2 cellular contexts compared by ENCODE assay signal in the genomic region with DNA sequence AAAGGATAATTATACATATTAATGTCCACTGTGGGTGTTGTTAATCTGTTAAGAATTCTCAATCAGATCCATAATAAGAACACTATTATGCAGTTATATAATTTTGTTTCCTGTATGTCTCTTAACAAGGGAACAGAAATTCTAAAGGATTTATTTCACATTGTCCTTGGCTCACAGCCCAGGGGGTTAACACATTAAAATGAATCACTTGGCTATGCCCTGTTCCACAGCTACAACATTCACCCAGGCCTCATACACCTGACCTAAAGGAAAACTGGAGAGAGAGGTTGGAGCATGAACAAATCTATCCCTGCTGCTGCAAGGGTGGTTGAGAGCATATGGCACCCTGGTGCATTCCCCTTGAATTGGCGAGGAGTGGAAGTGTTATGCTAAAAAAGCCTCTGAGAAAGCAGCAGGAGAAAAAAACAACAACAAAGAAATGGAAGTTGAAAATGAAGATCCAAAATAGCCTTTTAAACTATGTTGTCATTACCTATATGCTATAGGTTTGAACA.
TF ChIP-seq lines count a peak whose summit lies in the region.

No MANE protein-coding gene starts in this region.

TF ChIP-seq in GM23338, 12 proteins besides CTCF, POLR2A, EP300 and RAD21 (continued from another document and continues in another):
- TF ChIP-seq, protein P1, sequence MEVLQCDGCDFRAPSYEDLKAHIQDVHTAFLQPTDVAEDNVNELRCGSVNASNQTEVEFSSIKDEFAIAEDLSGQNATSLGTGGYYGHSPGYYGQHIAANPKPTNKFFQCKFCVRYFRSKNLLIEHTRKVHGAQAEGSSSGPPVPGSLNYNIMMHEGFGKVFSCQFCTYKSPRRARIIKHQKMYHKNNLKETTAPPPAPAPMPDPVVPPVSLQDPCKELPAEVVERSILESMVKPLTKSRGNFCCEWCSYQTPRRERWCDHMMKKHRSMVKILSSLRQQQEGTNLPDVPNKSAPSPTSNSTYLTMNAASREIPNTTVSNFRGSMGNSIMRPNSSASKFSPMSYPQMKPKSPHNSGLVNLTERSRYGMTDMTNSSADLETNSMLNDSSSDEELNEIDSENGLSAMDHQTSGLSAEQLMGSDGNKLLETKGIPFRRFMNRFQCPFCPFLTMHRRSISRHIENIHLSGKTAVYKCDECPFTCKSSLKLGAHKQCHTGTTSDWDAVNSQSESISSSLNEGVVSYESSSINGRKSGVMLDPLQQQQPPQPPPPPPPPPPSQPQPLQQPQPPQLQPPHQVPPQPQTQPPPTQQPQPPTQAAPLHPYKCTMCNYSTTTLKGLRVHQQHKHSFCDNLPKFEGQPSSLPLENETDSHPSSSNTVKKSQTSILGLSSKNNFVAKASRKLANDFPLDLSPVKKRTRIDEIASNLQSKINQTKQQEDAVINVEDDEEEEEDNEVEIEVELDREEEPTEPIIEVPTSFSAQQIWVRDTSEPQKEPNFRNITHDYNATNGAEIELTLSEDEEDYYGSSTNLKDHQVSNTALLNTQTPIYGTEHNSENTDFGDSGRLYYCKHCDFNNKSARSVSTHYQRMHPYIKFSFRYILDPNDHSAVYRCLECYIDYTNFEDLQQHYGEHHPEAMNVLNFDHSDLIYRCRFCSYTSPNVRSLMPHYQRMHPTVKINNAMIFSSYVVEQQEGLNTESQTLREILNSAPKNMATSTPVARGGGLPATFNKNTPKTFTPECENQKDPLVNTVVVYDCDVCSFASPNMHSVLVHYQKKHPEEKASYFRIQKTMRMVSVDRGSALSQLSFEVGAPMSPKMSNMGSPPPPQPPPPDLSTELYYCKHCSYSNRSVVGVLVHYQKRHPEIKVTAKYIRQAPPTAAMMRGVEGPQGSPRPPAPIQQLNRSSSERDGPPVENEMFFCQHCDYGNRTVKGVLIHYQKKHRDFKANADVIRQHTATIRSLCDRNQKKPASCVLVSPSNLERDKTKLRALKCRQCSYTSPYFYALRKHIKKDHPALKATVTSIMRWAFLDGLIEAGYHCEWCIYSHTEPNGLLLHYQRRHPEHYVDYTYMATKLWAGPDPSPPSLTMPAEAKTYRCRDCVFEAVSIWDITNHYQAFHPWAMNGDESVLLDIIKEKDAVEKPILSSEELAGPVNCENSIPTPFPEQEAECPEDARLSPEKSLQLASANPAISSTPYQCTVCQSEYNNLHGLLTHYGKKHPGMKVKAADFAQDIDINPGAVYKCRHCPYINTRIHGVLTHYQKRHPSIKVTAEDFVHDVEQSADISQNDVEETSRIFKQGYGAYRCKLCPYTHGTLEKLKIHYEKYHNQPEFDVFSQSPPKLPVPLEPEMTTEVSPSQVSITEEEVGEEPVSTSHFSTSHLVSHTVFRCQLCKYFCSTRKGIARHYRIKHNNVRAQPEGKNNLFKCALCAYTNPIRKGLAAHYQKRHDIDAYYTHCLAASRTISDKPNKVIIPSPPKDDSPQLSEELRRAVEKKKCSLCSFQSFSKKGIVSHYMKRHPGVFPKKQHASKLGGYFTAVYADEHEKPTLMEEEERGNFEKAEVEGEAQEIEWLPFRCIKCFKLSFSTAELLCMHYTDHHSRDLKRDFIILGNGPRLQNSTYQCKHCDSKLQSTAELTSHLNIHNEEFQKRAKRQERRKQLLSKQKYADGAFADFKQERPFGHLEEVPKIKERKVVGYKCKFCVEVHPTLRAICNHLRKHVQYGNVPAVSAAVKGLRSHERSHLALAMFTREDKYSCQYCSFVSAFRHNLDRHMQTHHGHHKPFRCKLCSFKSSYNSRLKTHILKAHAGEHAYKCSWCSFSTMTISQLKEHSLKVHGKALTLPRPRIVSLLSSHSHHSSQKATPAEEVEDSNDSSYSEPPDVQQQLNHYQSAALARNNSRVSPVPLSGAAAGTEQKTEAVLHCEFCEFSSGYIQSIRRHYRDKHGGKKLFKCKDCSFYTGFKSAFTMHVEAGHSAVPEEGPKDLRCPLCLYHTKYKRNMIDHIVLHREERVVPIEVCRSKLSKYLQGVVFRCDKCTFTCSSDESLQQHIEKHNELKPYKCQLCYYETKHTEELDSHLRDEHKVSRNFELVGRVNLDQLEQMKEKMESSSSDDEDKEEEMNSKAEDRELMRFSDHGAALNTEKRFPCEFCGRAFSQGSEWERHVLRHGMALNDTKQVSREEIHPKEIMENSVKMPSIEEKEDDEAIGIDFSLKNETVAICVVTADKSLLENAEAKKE (CRISPR knock-in tag; IDR thresholded peaks at IDR 0.05) = no peak
- TF ChIP-seq POLR2AphosphoS5 (IDR thresholded peaks at IDR 0.05; ENCODE audit: low read depth) (no peak), CREB1 (CRISPR knock-in tag; IDR thresholded peaks at IDR 0.05; ENCODE audit: low read depth) (no peak), EZH2phosphoT487 (IDR thresholded peaks at IDR 0.05; ENCODE audit: unreplicated experiment) (no peak), ZNF331 (CRISPR knock-in tag; IDR thresholded peaks at IDR 0.05; ENCODE audit: low read depth) (no peak), ZNF114 (CRISPR knock-in tag; IDR thresholded peaks at IDR 0.05) (no peak), EZH2 (IDR thresholded peaks at IDR 0.05; ENCODE audit: low read depth, unreplicated experiment) (no peak)
- TF ChIP-seq, protein P2, sequence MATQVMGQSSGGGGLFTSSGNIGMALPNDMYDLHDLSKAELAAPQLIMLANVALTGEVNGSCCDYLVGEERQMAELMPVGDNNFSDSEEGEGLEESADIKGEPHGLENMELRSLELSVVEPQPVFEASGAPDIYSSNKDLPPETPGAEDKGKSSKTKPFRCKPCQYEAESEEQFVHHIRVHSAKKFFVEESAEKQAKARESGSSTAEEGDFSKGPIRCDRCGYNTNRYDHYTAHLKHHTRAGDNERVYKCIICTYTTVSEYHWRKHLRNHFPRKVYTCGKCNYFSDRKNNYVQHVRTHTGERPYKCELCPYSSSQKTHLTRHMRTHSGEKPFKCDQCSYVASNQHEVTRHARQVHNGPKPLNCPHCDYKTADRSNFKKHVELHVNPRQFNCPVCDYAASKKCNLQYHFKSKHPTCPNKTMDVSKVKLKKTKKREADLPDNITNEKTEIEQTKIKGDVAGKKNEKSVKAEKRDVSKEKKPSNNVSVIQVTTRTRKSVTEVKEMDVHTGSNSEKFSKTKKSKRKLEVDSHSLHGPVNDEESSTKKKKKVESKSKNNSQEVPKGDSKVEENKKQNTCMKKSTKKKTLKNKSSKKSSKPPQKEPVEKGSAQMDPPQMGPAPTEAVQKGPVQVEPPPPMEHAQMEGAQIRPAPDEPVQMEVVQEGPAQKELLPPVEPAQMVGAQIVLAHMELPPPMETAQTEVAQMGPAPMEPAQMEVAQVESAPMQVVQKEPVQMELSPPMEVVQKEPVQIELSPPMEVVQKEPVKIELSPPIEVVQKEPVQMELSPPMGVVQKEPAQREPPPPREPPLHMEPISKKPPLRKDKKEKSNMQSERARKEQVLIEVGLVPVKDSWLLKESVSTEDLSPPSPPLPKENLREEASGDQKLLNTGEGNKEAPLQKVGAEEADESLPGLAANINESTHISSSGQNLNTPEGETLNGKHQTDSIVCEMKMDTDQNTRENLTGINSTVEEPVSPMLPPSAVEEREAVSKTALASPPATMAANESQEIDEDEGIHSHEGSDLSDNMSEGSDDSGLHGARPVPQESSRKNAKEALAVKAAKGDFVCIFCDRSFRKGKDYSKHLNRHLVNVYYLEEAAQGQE (IDR thresholded peaks at IDR 0.05; ENCODE audit: unreplicated experiment) = no peak
- TF ChIP-seq, protein P3, sequence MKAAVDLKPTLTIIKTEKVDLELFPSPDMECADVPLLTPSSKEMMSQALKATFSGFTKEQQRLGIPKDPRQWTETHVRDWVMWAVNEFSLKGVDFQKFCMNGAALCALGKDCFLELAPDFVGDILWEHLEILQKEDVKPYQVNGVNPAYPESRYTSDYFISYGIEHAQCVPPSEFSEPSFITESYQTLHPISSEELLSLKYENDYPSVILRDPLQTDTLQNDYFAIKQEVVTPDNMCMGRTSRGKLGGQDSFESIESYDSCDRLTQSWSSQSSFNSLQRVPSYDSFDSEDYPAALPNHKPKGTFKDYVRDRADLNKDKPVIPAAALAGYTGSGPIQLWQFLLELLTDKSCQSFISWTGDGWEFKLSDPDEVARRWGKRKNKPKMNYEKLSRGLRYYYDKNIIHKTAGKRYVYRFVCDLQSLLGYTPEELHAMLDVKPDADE (IDR thresholded peaks at IDR 0.05) = no peak

TF ChIP-seq in H1, 55 proteins besides CTCF, POLR2A, EP300 and RAD21:
- TF ChIP-seq, protein P4, sequence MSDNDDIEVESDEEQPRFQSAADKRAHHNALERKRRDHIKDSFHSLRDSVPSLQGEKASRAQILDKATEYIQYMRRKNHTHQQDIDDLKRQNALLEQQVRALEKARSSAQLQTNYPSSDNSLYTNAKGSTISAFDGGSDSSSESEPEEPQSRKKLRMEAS (IDR thresholded peaks at IDR 0.05) = peak; percentile 78; the same call in 1 of the 2 replicates
- TF ChIP-seq JUND (IDR thresholded peaks at IDR 0.05; ENCODE audit: low read length) (no peak), SRF (IDR thresholded peaks at IDR 0.05; ENCODE audit: low read depth, low read length) (no peak), SUZ12 (IDR thresholded peaks at IDR 0.05; ENCODE audit: low read length) (no peak)
- TF ChIP-seq, protein P5, sequence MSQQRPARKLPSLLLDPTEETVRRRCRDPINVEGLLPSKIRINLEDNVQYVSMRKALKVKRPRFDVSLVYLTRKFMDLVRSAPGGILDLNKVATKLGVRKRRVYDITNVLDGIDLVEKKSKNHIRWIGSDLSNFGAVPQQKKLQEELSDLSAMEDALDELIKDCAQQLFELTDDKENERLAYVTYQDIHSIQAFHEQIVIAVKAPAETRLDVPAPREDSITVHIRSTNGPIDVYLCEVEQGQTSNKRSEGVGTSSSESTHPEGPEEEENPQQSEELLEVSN (IDR thresholded peaks at IDR 0.05) = peak; percentile 46; the same call in 1 of the 2 replicates
TF ChIP-seq in H1: peak in this region for 2.
